In genomic region chr1:194161591-194161990, GRCh38 we compare ENCODE assay signal across 1 cellular context.
TF ChIP-seq lines count a peak whose summit lies in the region.

No MANE protein-coding gene starts in this region.

TF ChIP-seq in SK-N-SH treated with all-trans-retinoic acid at 6 μM for 48 hours, 23 proteins besides CTCF, POLR2A, EP300 and RAD21 (continued from another document):
- TF ChIP-seq, protein P1, sequence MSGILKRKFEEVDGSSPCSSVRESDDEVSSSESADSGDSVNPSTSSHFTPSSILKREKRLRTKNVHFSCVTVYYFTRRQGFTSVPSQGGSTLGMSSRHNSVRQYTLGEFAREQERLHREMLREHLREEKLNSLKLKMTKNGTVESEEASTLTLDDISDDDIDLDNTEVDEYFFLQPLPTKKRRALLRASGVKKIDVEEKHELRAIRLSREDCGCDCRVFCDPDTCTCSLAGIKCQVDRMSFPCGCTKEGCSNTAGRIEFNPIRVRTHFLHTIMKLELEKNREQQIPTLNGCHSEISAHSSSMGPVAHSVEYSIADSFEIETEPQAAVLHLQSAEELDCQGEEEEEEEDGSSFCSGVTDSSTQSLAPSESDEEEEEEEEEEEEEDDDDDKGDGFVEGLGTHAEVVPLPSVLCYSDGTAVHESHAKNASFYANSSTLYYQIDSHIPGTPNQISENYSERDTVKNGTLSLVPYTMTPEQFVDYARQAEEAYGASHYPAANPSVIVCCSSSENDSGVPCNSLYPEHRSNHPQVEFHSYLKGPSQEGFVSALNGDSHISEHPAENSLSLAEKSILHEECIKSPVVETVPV (CRISPR knock-in tag; IDR thresholded peaks at IDR 0.05): no peak
- TF ChIP-seq RARB (CRISPR knock-in tag; IDR thresholded peaks at IDR 0.05) (no peak), CSDC2 (CRISPR knock-in tag; IDR thresholded peaks at IDR 0.05) (no peak)
TF ChIP-seq in SK-N-SH treated with all-trans-retinoic acid at 6 μM for 48 hours: peak in this region for 0.
